In the genomic region with DNA sequence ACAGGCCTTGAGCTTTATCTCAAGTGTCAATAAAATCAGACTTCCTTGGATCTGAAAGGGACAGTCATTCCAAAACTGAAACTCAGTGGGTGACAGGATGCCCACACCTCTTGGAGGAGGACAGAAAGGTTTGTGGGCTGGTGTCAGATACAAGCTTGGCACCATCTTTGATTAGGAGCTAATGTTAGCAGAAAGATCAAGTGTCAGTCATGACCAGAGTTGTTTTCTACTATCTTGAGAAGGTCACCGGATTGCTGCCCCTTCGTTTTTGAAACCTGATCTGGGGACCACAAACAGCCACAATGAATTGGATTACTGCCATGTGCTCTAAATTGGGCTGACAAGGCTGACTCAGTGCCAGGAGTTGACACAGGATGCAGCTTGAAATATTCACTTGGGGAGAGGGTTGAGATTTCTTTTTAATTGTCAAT, we compare ENCODE assay signal across 8 cellular contexts.
DNase-seq lines count a peak whose midpoint lies in the region; ATAC-seq and TF ChIP-seq lines count a peak whose summit lies in the region.

No MANE protein-coding gene starts in this region.

- DNase-seq in GM12865 (ENCODE audit: low read depth): peak; percentile 85
- DNase-seq in NCI-H82 (lab: John Stamatoyannopoulos, UW): peak; percentile 75
- DNase-seq in effector memory CD8-positive, alpha-beta T cell: no peak
- DNase-seq in skeletal muscle cell (ENCODE audit: low read depth): peak; percentile 55
- no peak for DNase-seq in pons (ENCODE audit: low spot score)
- DNase-seq in CD1c-positive myeloid dendritic cell (ENCODE audit: extremely low spot score): no peak
- DNase-seq in NCI-H2227 (lab: John Stamatoyannopoulos, UW; ENCODE audit: unreplicated experiment): no peak

- peak overlapping the region in 1 of 2 donors; percentile 29 for H3K27ac Mint-ChIP-seq in effector memory CD8-positive, alpha-beta T cell

- H3K36me3 Mint-ChIP-seq in effector memory CD8-positive, alpha-beta T cell (ENCODE audit: insufficient read depth): no peaks in the 10 kb centered on the region

- H3K9me3 Mint-ChIP-seq in effector memory CD8-positive, alpha-beta T cell: no peaks in the 10 kb centered on the region

- no peak for TF ChIP-seq CTCF in GM12865 (IDR thresholded peaks at IDR 0.05; ENCODE audit: insufficient read depth, low read depth, low read length, missing control alignments)

- no peaks in the 10 kb centered on the region for H3K4me1 Mint-ChIP-seq in effector memory CD8-positive, alpha-beta T cell (ENCODE audit: low read depth in 2 of 2)

- no peaks in the 10 kb centered on the region for H3K27me3 Mint-ChIP-seq in effector memory CD8-positive, alpha-beta T cell

- no peak overlapping the region for H3K4me3 ChIP-seq in GM12865 (ENCODE audit: low read depth, low read length)
- H3K4me3 ChIP-seq in skeletal muscle cell (ENCODE audit: low read depth, low read length): no peak overlapping the region

- ATAC-seq in HG02938 (IDR thresholded peaks at IDR 0.05; ENCODE audit: unreplicated experiment): peak; percentile 56
- ATAC-seq in effector memory CD8-positive, alpha-beta T cell (replicated peaks): peak; percentile 21

- no peak overlapping the region for H3K4me3 Mint-ChIP-seq in effector memory CD8-positive, alpha-beta T cell

Comparison
In these comparisons a context has a peak if more than half of its experiments do, and no peak if none do; other contexts are left out.
1. DNase-seq: peak in GM12865 (single experiment), NCI-H82 (single experiment) and skeletal muscle cell (single experiment); none in effector memory CD8-positive, alpha-beta T cell (0 of 3), pons (single experiment), CD1c-positive myeloid dendritic cell (single experiment) and NCI-H2227 (single experiment).